In the genomic region with DNA sequence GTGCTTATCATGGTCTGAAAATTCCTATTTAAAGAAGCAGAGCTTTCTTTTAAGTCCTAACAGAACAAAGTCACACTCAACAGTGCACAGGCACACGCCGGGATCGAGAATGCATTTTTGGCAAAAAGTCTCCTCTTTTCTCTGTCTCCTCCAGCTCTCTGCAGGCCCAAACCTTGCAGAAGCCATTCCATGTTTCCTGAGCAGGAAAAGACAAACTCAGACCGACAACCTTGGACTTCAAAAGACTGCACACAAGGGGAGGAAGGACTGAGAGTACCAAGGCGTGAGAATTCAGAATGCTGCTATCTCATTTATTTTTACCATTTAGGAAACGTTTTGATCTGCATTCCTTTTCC, we compare ENCODE assay signal across 8 cellular contexts.
A peak's percentile ranks its signal among the peaks of the same experiment; 100 is the strongest.
DNase-seq lines count a peak whose midpoint lies in the region; ATAC-seq and TF ChIP-seq lines count a peak whose summit lies in the region.

No MANE protein-coding gene starts in this region.

- peaks cover 62% of the 10 kb centered on the region for H3K4me1 Mint-ChIP-seq in activated CD8-positive, alpha-beta T cell treated with anti-CD3 and anti-CD28 coated beads for 36 hours (ENCODE audit: low read depth)
- H3K4me1 Mint-ChIP-seq in stimulated activated naive CD8-positive, alpha-beta T cell treated with anti-CD3 and anti-CD28 coated beads, Interleukin-15, amount 100 ng/mL, for 72 hours, result peaks cover 79% of the 10 kb centered on the region

- no peaks in the 10 kb centered on the region for H3K9me3 Mint-ChIP-seq in activated CD8-positive, alpha-beta T cell treated with anti-CD3 and anti-CD28 coated beads for 36 hours
- H3K9me3 Mint-ChIP-seq in stimulated activated naive CD8-positive, alpha-beta T cell treated with anti-CD3 and anti-CD28 coated beads, Interleukin-15, amount 100 ng/mL, for 72 hours, result peaks cover 6 to 7% of the 10 kb centered on the region in 2 donors

- CTCF ChIA-PET in HCT116 (lab: Charles Lee), result interaction anchor here (1.0 to 1.8 kb wide), 4 partner anchors 10 to 938 kb away, joined by 3 to 5 read pairs (median 3); no protein-coding TSS in a partner anchor
- CTCF ChIA-PET in activated CD8-positive, alpha-beta T cell treated with anti-CD3 and anti-CD28 coated beads for 36 hours (lab: Charles Lee), result interaction anchor here (1.0 to 5.5 kb wide), 13 partner anchors 11 to 533 kb away, joined by 3 to 84 read pairs (median 4); partner anchors contain the start of genes CCNL1 and SSR3

- no peak for DNase-seq in HCT116 (ENCODE audit: low read depth, low spot score)
- no peak for DNase-seq in activated CD8-positive, alpha-beta T cell treated with anti-CD3 and anti-CD28 coated beads for 36 hours
- DNase-seq in stimulated activated naive CD8-positive, alpha-beta T cell treated with anti-CD3 and anti-CD28 coated beads, Interleukin-15, amount 100 ng/mL, for 72 hours, result no peak
- DNase-seq in DMS 273 (lab: John Stamatoyannopoulos, UW; ENCODE audit: unreplicated experiment), result no peak
- no peak for DNase-seq in activated CD4-positive, CD25-positive, alpha-beta regulatory T cell treated with anti-CD3 and anti-CD28 coated beads, Interleukin-2, amount 50 U/mL, for 72 hours
- DNase-seq in stimulated activated CD4-positive, alpha-beta T cell treated with anti-CD3 and anti-CD28 coated beads, Interleukin-2, amount 100 ng/mL, for 48 hours, result no peak
- DNase-seq in KG1 (lab: John Stamatoyannopoulos, UW), result no peak

- H3K9me3 ChIP-seq in HCT116 (ENCODE audit: control insufficient read depth in 1 of 2, insufficient read depth in 1 of 2, low read depth in 1 of 2, low read length in 2 of 2) (no peaks in the 10 kb centered on the region), iPS-15b (ENCODE audit: control insufficient read depth, insufficient read depth, low read length) (no peaks in the 10 kb centered on the region)

- no peaks in the 10 kb centered on the region for H3K27me3 Mint-ChIP-seq in activated CD8-positive, alpha-beta T cell treated with anti-CD3 and anti-CD28 coated beads for 36 hours
- no peaks in the 10 kb centered on the region for H3K27me3 Mint-ChIP-seq in stimulated activated naive CD8-positive, alpha-beta T cell treated with anti-CD3 and anti-CD28 coated beads, Interleukin-15, amount 100 ng/mL, for 72 hours

- RAD21 ChIA-PET in HCT116 (lab: Charles Lee; ENCODE audit: low non-redundant PET in 1 of 2, low total read pairs in 2 of 2, uncharacterized antibody in 2 of 2, unreplicated experiment in 2 of 2), result no interaction called here

- H3K4me3 ChIP-seq in HCT116 (replicated peaks in 1 of 2; ENCODE audit: low read depth in 1 of 2, low read length in 2 of 2), result peak overlapping the region; percentile 59
- peak overlapping the region; percentile 62 for H3K4me3 ChIP-seq in iPS-15b (ENCODE audit: low read depth, low read length)

- no peak for TF ChIP-seq CTCF in HCT116 (IDR thresholded peaks at IDR 0.05 in 2 of 3, conservative IDR thresholded peaks at IDR 0.05 in 1 of 3; ENCODE audit: borderline replicate concordance in 1 of 3, insufficient read depth in 1 of 3, low read depth in 2 of 3, low read length in 2 of 3)
- no peak for TF ChIP-seq CTCF in activated CD8-positive, alpha-beta T cell treated with anti-CD3 and anti-CD28 coated beads for 36 hours (IDR thresholded peaks at IDR 0.05)

- intact Hi-C loops in HCT116 (cut with micrococcal nuclease), result no loop called here
- intact Hi-C loops in activated CD8-positive, alpha-beta T cell treated with anti-CD3 and anti-CD28 coated beads for 36 hours (cut with micrococcal nuclease), result loop anchor here (2.0 to 10.0 kb wide), 5 partner anchors 41 to 933 kb away; partner anchors contain the start of gene SSR3

- H3K4me2 ChIP-seq in HCT116 (ENCODE audit: low read length), result peak overlapping the region; percentile 80

- H3K27ac ChIP-seq in HCT116 (ENCODE audit: low read depth, low read length), result peak overlapping the region; percentile 80

- TF ChIP-seq POLR2A in HCT116 (IDR thresholded peaks at IDR 0.05; ENCODE audit: borderline replicate concordance, extremely low read depth, insufficient read depth, insufficient read length), result no peak

- peak overlapping the region; percentile 96 for H3K27ac Mint-ChIP-seq in activated CD8-positive, alpha-beta T cell treated with anti-CD3 and anti-CD28 coated beads for 36 hours
- peak overlapping the region in 1 of 2 donors; percentile 3 for H3K27ac Mint-ChIP-seq in stimulated activated naive CD8-positive, alpha-beta T cell treated with anti-CD3 and anti-CD28 coated beads, Interleukin-15, amount 100 ng/mL, for 72 hours

- H3K9me2 ChIP-seq in HCT116 (ENCODE audit: insufficient read depth), result no peaks in the 10 kb centered on the region

- no peaks in the 10 kb centered on the region for H3K79me2 ChIP-seq in HCT116 (ENCODE audit: insufficient read depth, low read length)

- H3K4me1 ChIP-seq in HCT116 (ENCODE audit: control insufficient read depth in 1 of 2, insufficient read depth in 2 of 2, low read length in 2 of 2), result peaks cover 19 to 45% of the 10 kb centered on the region in 2 experiments
- peaks cover 27% of the 10 kb centered on the region for H3K4me1 ChIP-seq in iPS-15b (ENCODE audit: control insufficient read depth, insufficient read depth, low read length)

- peak overlapping the region; percentile 72 for H3K9ac ChIP-seq in HCT116 (ENCODE audit: low read length)
- H3K9ac ChIP-seq in iPS-15b (ENCODE audit: low read depth, low read length), result no peak overlapping the region

- TF ChIP-seq RAD21 in HCT116 (IDR thresholded peaks at IDR 0.05; ENCODE audit: low read depth), result no peak

- no peaks in the 10 kb centered on the region for H3K27me3 ChIP-seq in HCT116 (ENCODE audit: insufficient read depth, low read length)
- peaks cover 7% of the 10 kb centered on the region for H3K27me3 ChIP-seq in iPS-15b (ENCODE audit: control insufficient read depth, insufficient read depth, low read length)

- H4K20me1 ChIP-seq in HCT116 (ENCODE audit: insufficient read depth), result no peaks in the 10 kb centered on the region

- H3K36me3 Mint-ChIP-seq in activated CD8-positive, alpha-beta T cell treated with anti-CD3 and anti-CD28 coated beads for 36 hours (ENCODE audit: low read depth), result peaks cover 5% of the 10 kb centered on the region

- no peak overlapping the region for H2AFZ ChIP-seq in HCT116 (ENCODE audit: low read depth, low read length, poor library complexity, severe bottlenecking)

- BruUV-seq in HCT116 (replicated peaks; lab: Mats Ljungman, UMichigan), result TSS peak; percentile 90

- POLR2A ChIA-PET in HCT116 (lab: Charles Lee), result interaction anchor here (1.2 to 1.5 kb wide), 6 partner anchors 28 to 533 kb away, joined by 3 to 5 read pairs (median 4); partner anchors contain the start of gene SSR3
- POLR2A ChIA-PET in activated CD8-positive, alpha-beta T cell treated with anti-CD3 and anti-CD28 coated beads for 36 hours (lab: Charles Lee), result interaction anchor here (0.6 to 3.8 kb wide), 14 partner anchors 11 to 570 kb away, joined by 3 to 32 read pairs (median 4); partner anchors contain the start of genes CCNL1 and SSR3

- ATAC-seq in HCT116, result no peak
- ATAC-seq in activated CD8-positive, alpha-beta T cell treated with anti-CD3 and anti-CD28 coated beads for 36 hours, result no peak
- no peak for ATAC-seq in stimulated activated naive CD8-positive, alpha-beta T cell treated with anti-CD3 and anti-CD28 coated beads, Interleukin-15, amount 100 ng/mL, for 72 hours

- H3K36me3 ChIP-seq in HCT116 (ENCODE audit: control insufficient read depth in 1 of 2, insufficient read depth in 2 of 2, low read length in 2 of 2) (no peaks in the 10 kb centered on the region), iPS-15b (ENCODE audit: control insufficient read depth, insufficient read depth, low read length) (no peaks in the 10 kb centered on the region)

- peak overlapping the region; percentile 74 for H3K4me3 Mint-ChIP-seq in activated CD8-positive, alpha-beta T cell treated with anti-CD3 and anti-CD28 coated beads for 36 hours
- peak overlapping the region; percentile 82 to 83 for H3K4me3 Mint-ChIP-seq in stimulated activated naive CD8-positive, alpha-beta T cell treated with anti-CD3 and anti-CD28 coated beads, Interleukin-15, amount 100 ng/mL, for 72 hours

TF ChIP-seq in HCT116, 20 proteins besides CTCF, POLR2A, EP300 and RAD21:
- no peak for TF ChIP-seq SIN3A (IDR thresholded peaks at IDR 0.05; ENCODE audit: low read depth)
- TF ChIP-seq SP1 (IDR thresholded peaks at IDR 0.05; ENCODE audit: low read depth), result no peak
- no peak for TF ChIP-seq ZNF274 (IDR thresholded peaks at IDR 0.05; ENCODE audit: low read depth, low read length)
- no peak for TF ChIP-seq ELF1 (IDR thresholded peaks at IDR 0.05; ENCODE audit: borderline replicate concordance, low read depth)
- TF ChIP-seq ZFX (IDR thresholded peaks at IDR 0.05), result no peak
